Comparison of ENCODE assay signal across 12 cellular contexts in genomic region chr3:141383555-141384129, GRCh38. TPM values are rescaled to one million over a fixed set of nuclear protein-coding genes. Genes with fewer than 3 reads are reported as not detected.
DNase-seq lines count a peak whose midpoint lies in the region; ATAC-seq, FAIRE-seq and TF ChIP-seq lines count a peak whose summit lies in the region.
"Had no signal": no experiment of that assay in that cellular context is flagged by ENCODE, and none has a peak within 500 bp of the region (broad histone marks: within the 10 kb centered on the region; RNA-seq: fewer than 3 reads in every experiment).

No MANE protein-coding gene starts in this region.

- H3K27ac ChIP-seq in CD4-positive, alpha-beta T cell (ENCODE audit: low read depth, low read length), result no peak overlapping the region
- peak overlapping the region in 1 of 2 donors; percentile 21 for H3K27ac ChIP-seq in ovary

- WGBS in ovary, 3 donors, result 12 to 15% (median 13%) methylated on average over 14 of the region's 14 CpGs

- H3K4me3 ChIP-seq in bronchial epithelial cell (ENCODE audit: low read depth, low read length), result no peak overlapping the region
- H3K4me3 ChIP-seq in ovary, result peak overlapping the region; percentile 21
- H3K4me3 ChIP-seq: adrenal gland, K562 had no signal

- no peak for TF ChIP-seq CTCF in CD4-positive, alpha-beta T cell (IDR thresholded peaks at IDR 0.05)
- TF ChIP-seq CTCF in bronchial epithelial cell (IDR thresholded peaks at IDR 0.05; ENCODE audit: insufficient read depth, low read length, severe bottlenecking) (no peak), ovary (IDR thresholded peaks at IDR 0.05) (no peak)

- H3K9me3 Mint-ChIP-seq in CD4-positive, alpha-beta T cell, result no peaks in the 10 kb centered on the region
- no peaks in the 10 kb centered on the region for H3K9me3 Mint-ChIP-seq in stimulated activated naive CD8-positive, alpha-beta T cell treated with anti-CD3 and anti-CD28 coated beads, Interleukin-15, amount 100 ng/mL, for 72 hours

- H3K27me3 Mint-ChIP-seq in CD4-positive, alpha-beta T cell, result no peaks in the 10 kb centered on the region
- H3K27me3 Mint-ChIP-seq in stimulated activated naive CD8-positive, alpha-beta T cell treated with anti-CD3 and anti-CD28 coated beads, Interleukin-15, amount 100 ng/mL, for 72 hours, result no peaks in the 10 kb centered on the region

- DNase-seq in CD4-positive, alpha-beta T cell, result no peak
- peak; percentile 43 for DNase-seq in NCI-H146 (lab: John Stamatoyannopoulos, UW)
- peak; percentile 86 for DNase-seq in bronchial epithelial cell (ENCODE audit: low read depth)
- no peak for DNase-seq in ovary
- DNase-seq in stimulated activated naive CD8-positive, alpha-beta T cell treated with anti-CD3 and anti-CD28 coated beads, Interleukin-15, amount 100 ng/mL, for 72 hours, result no peak
- DNase-seq: adrenal gland had no signal

- peaks cover 18% of the 10 kb centered on the region for H3K4me1 ChIP-seq in ovary (ENCODE audit: insufficient read depth)

- no peaks in the 10 kb centered on the region for H3K36me3 Mint-ChIP-seq in CD4-positive, alpha-beta T cell (ENCODE audit: low read depth)

- no peaks in the 10 kb centered on the region for H3K27me3 ChIP-seq in CD4-positive, alpha-beta T cell (ENCODE audit: control insufficient read depth, insufficient read depth, low read length)
- H3K27me3 ChIP-seq in bronchial epithelial cell (ENCODE audit: control insufficient read depth, insufficient read depth, low read length), result no peaks in the 10 kb centered on the region
- no peaks in the 10 kb centered on the region for H3K27me3 ChIP-seq in ovary
- H3K27me3 ChIP-seq: adrenal gland had no signal

- no peak for ATAC-seq in CD4-positive, alpha-beta T cell (ENCODE audit: poor library complexity)
- no peak for ATAC-seq in GM21528 (IDR thresholded peaks at IDR 0.05; ENCODE audit: low FRiP score, unreplicated experiment)
- ATAC-seq in HG02938 (IDR thresholded peaks at IDR 0.05; ENCODE audit: unreplicated experiment), result no peak
- no peak for ATAC-seq in HG03442 (IDR thresholded peaks at IDR 0.05; ENCODE audit: unreplicated experiment)
- no peak for ATAC-seq in stimulated activated naive CD8-positive, alpha-beta T cell treated with anti-CD3 and anti-CD28 coated beads, Interleukin-15, amount 100 ng/mL, for 72 hours
- ATAC-seq: K562 had no signal

- no peak for FAIRE-seq in bronchial epithelial cell (lab: Jason Lieb, UNC)
- FAIRE-seq: H1, K562 had no signal

- intact Hi-C loops in CD4-positive, alpha-beta T cell (cut with DNase I, micrococcal nuclease), result no loop called here
- intact Hi-C loops in ovary (cut with DNase I), result no loop called here

- H3K4me3 Mint-ChIP-seq in CD4-positive, alpha-beta T cell, result peak overlapping the region; percentile 26
- no peak overlapping the region for H3K4me3 Mint-ChIP-seq in stimulated activated naive CD8-positive, alpha-beta T cell treated with anti-CD3 and anti-CD28 coated beads, Interleukin-15, amount 100 ng/mL, for 72 hours
- H3K4me3 Mint-ChIP-seq: T-helper 1 cell treated with Interleukin-12 subunit alpha and Interleukin-12 subunit beta and Interleukin-4 antibody, amounts not matched to agents 30 μg/mL and 1 μg/mL, for 36 hours had no signal

- POLR2A ChIA-PET in CD4-positive, alpha-beta T cell (lab: Charles Lee), result interaction anchor here (1.3 to 4.0 kb wide), 3 partner anchors 10 to 72 kb away, joined by 3 to 28 read pairs (median 4); no protein-coding TSS in a partner anchor

- H3K36me3 ChIP-seq in bronchial epithelial cell (ENCODE audit: control insufficient read depth, insufficient read depth, low read length), result peaks cover under 1% of the 10 kb centered on the region
- no peaks in the 10 kb centered on the region for H3K36me3 ChIP-seq in ovary

- no peak overlapping the region for H3K27ac Mint-ChIP-seq in CD4-positive, alpha-beta T cell
- H3K27ac Mint-ChIP-seq in stimulated activated naive CD8-positive, alpha-beta T cell treated with anti-CD3 and anti-CD28 coated beads, Interleukin-15, amount 100 ng/mL, for 72 hours, result no peak overlapping the region
- H3K27ac Mint-ChIP-seq: T-helper 1 cell treated with Interleukin-12 subunit alpha and Interleukin-12 subunit beta and Interleukin-4 antibody, amounts not matched to agents 30 μg/mL and 1 μg/mL, for 36 hours had no signal

- no peaks in the 10 kb centered on the region for H3K9me3 ChIP-seq in CD4-positive, alpha-beta T cell (ENCODE audit: control insufficient read depth, low read length)
- no peaks in the 10 kb centered on the region for H3K9me3 ChIP-seq in ovary
- H3K9me3 ChIP-seq: adrenal gland had no signal

- TF ChIP-seq EP300 in ovary (IDR thresholded peaks at IDR 0.05), result no peak

- H3K4me1 Mint-ChIP-seq in CD4-positive, alpha-beta T cell (ENCODE audit: low read depth), result peaks cover 9% of the 10 kb centered on the region
- H3K4me1 Mint-ChIP-seq in stimulated activated naive CD8-positive, alpha-beta T cell treated with anti-CD3 and anti-CD28 coated beads, Interleukin-15, amount 100 ng/mL, for 72 hours, result peaks cover 7% of the 10 kb centered on the region

- CTCF ChIA-PET in CD4-positive, alpha-beta T cell (lab: Charles Lee), result interaction anchor here (0.7 to 1.6 kb wide), 3 partner anchors 23 to 72 kb away, joined by 3 to 4 read pairs (median 3); no protein-coding TSS in a partner anchor

- no peak for TF ChIP-seq POLR2A in ovary (IDR thresholded peaks at IDR 0.05)

RNA-seq across cellular contexts. Expression of gene ZBTB38, which starts 15.3 kb away (rescaled TPM):
- 10 to 100 TPM; 21.8 to 22.0 TPM for total RNA-seq in CD4-positive, alpha-beta T cell
- total RNA-seq in bronchial epithelial cell (59.0 and 61.2 TPM in 2 replicates), ovary (100 to 1,000 TPM in 2 of 7 donors, 10 to 100 TPM in 5; 77.5 to 125 (median 84.4) TPM)
- 10 to 100 TPM; 23.2 to 43.0 TPM for polyA plus RNA-seq in ovary

Comparison
In these comparisons a context has a peak if more than half of its experiments do, and no peak if none do; other contexts are left out.
1. DNase-seq: peak in NCI-H146 (single experiment) and bronchial epithelial cell (single experiment); none in CD4-positive, alpha-beta T cell (0 of 10), ovary (0 of 5) and stimulated activated naive CD8-positive, alpha-beta T cell treated with anti-CD3 and anti-CD28 coated beads, Interleukin-15, amount 100 ng/mL, for 72 hours (0 of 2).